1 cellular context compared by ENCODE assay signal in genomic region chr3:157109267-157110141, GRCh38.
TF ChIP-seq lines count a peak whose summit lies in the region.

No MANE protein-coding gene starts in this region.

TF ChIP-seq in K562, 482 proteins besides CTCF, POLR2A, EP300 and RAD21 (continued from another document and continues in another):
- TF ChIP-seq ELK3 (CRISPR knock-in tag; IDR thresholded peaks at IDR 0.05), result no peak
- TF ChIP-seq TFAP4 (CRISPR knock-in tag; IDR thresholded peaks at IDR 0.05; ENCODE audit: borderline replicate concordance), result peak; percentile 58; the same call in 1 of the 2 replicates
- no peak; the same call in 1 of the 2 replicates for TF ChIP-seq NFE2 (IDR thresholded peaks at IDR 0.05; ENCODE audit: low read depth)
- TF ChIP-seq MBD2 (IDR thresholded peaks at IDR 0.05; ENCODE audit: borderline replicate concordance, low read depth), result peak; percentile 62; the same call in 1 of the 2 replicates
- peak; percentile 52; the same call in 1 of the 2 replicates for TF ChIP-seq BCOR (IDR thresholded peaks at IDR 0.05)
- peak; percentile 35; the same call in 1 of the 2 replicates for TF ChIP-seq EGR1 (conservative IDR thresholded peaks at IDR 0.05)
- no peak for TF ChIP-seq USF1 (CRISPR knock-in tag; IDR thresholded peaks at IDR 0.05)
- TF ChIP-seq CHAMP1 (IDR thresholded peaks at IDR 0.05), result no peak
- no peak for TF ChIP-seq ZNF140 (CRISPR knock-in tag; IDR thresholded peaks at IDR 0.05)
- no peak for TF ChIP-seq CCAR2 (IDR thresholded peaks at IDR 0.05; ENCODE audit: low read depth, low read length)
- TF ChIP-seq ZBTB40 (IDR thresholded peaks at IDR 0.05), result no peak
- no peak for TF ChIP-seq ZBTB40 (CRISPR knock-in tag; IDR thresholded peaks at IDR 0.05)
- no peak for TF ChIP-seq U2AF2 (optimal IDR thresholded peaks at IDR 0.05; ENCODE audit: low read depth, low read length)
- peak; percentile 86; the same call in 1 of the 2 replicates for TF ChIP-seq ATF3 (IDR thresholded peaks at IDR 0.05)
- TF ChIP-seq ATF3 (CRISPR knock-in tag; conservative IDR thresholded peaks at IDR 0.05), result no peak
- TF ChIP-seq KDM1A (IDR thresholded peaks at IDR 0.05), result peak; percentile 92 to 93
- TF ChIP-seq STAT5A (IDR thresholded peaks at IDR 0.05; ENCODE audit: borderline replicate concordance, low read length), result peak; percentile 88
- no peak for TF ChIP-seq CHD2 (IDR thresholded peaks at IDR 0.05; ENCODE audit: low read depth, low read length)
- no peak for TF ChIP-seq ARID4B (CRISPR knock-in tag; IDR thresholded peaks at IDR 0.05)
- TF ChIP-seq POLR2AphosphoS2 (IDR thresholded peaks at IDR 0.05; ENCODE audit: low read length), result no peak
- no peak for TF ChIP-seq POLR3A (IDR thresholded peaks at IDR 0.05; ENCODE audit: borderline replicate concordance, extremely low read depth, insufficient read depth, insufficient read length)
- TF ChIP-seq GABPB1 (CRISPR knock-in tag; IDR thresholded peaks at IDR 0.05), result no peak
- no peak for TF ChIP-seq HMGXB4 (CRISPR knock-in tag; IDR thresholded peaks at IDR 0.05)
- TF ChIP-seq ARNT (IDR thresholded peaks at IDR 0.05), result 0 out of 4 replicates have a peak, but pooled peaks of 1 of the 2 experiments have one; percentile 70
- no peak for TF ChIP-seq BDP1 (IDR thresholded peaks at IDR 0.05; ENCODE audit: insufficient read depth, insufficient read length)
- TF ChIP-seq CLOCK (CRISPR knock-in tag; IDR thresholded peaks at IDR 0.05; ENCODE audit: borderline replicate concordance), result no peak
- TF ChIP-seq ZBTB9 (CRISPR knock-in tag; IDR thresholded peaks at IDR 0.05), result no peak
